In genomic region chr10:36808625-36809362, GRCh38 we compare ENCODE assay signal across 27 cellular contexts.
A peak's percentile ranks its signal among the peaks of the same experiment; 100 is the strongest.
DNase-seq lines count a peak whose midpoint lies in the region; ATAC-seq and TF ChIP-seq lines count a peak whose summit lies in the region.
"Had no signal": no experiment of that assay in that cellular context is flagged by ENCODE, and none has a peak within 500 bp of the region (broad histone marks: within the 10 kb centered on the region; RNA-seq: fewer than 3 reads in every experiment).

No MANE protein-coding gene starts in this region.

- H3K4me3 ChIP-seq in choroid plexus epithelial cell (ENCODE audit: low read depth, low read length) (no peak overlapping the region), muscle layer of colon (ENCODE audit: low read depth in 1 of 2, low read length in 2 of 2) (no peak overlapping the region), skeletal muscle cell (ENCODE audit: low read depth, low read length) (no peak overlapping the region)

- H3K36me3 ChIP-seq in muscle layer of colon (ENCODE audit: insufficient read depth, low read length), result no peaks in the 10 kb centered on the region
- H3K36me3 ChIP-seq: BE2C had no signal

- no peaks in the 10 kb centered on the region for H3K27me3 ChIP-seq in muscle layer of colon (ENCODE audit: control insufficient read depth in 1 of 2, insufficient read depth in 2 of 2, low read length in 2 of 2)
- H3K27me3 ChIP-seq: BE2C had no signal

- no peaks in the 10 kb centered on the region for H3K9me3 ChIP-seq in muscle layer of colon (ENCODE audit: low read length)
- H3K9me3 ChIP-seq: BE2C had no signal

- ATAC-seq in HG03095 (IDR thresholded peaks at IDR 0.05; ENCODE audit: unreplicated experiment) (no peak), HG02610 (IDR thresholded peaks at IDR 0.05; ENCODE audit: unreplicated experiment) (no peak)
- ATAC-seq: Panc1 had no signal

- DNase-seq in NCI-H82 (lab: John Stamatoyannopoulos, UW), result peak; percentile 40
- no peak for DNase-seq in NCI-H82 treated with DMSO at 0.1 percent for 48 hours (lab: John Stamatoyannopoulos, UW; ENCODE audit: unreplicated experiment)
- peak; percentile 5 for DNase-seq in choroid plexus epithelial cell (ENCODE audit: low read depth)
- DNase-seq in skeletal muscle cell (ENCODE audit: low read depth), result peak; percentile 8
- no peak for DNase-seq in stimulated activated CD4-positive, alpha-beta T cell treated with anti-CD3 and anti-CD28 coated beads, Interleukin-2, amount 100 ng/mL, for 48 hours
- DNase-seq: 8988T; ACHN; BE2C; CD8-positive, alpha-beta memory T cell; DMS 273 treated with DMSO at 0.1 percent for 48 hours; DMS79 treated with DMSO at 0.1 percent for 48 hours; GF-D8; H9; NCI-H1092; NCI-H1417 treated with DMSO at 0.1 percent for 48 hours; NCI-H187 treated with DMSO at 0.1 percent for 48 hours; NCI-H2107; NCI-H446; NCI-H524 treated with DMSO at 0.1 percent for 48 hours; NCI-H774; SHP77 treated with DMSO at 0.1 percent for 48 hours had no signal

- no peak for TF ChIP-seq CTCF in choroid plexus epithelial cell (conservative IDR thresholded peaks at IDR 0.05; ENCODE audit: low read depth, low read length)

- H3K27ac ChIP-seq in muscle layer of colon (ENCODE audit: low read depth, low read length), result peak overlapping the region; percentile 23
- H3K27ac ChIP-seq: HL-60, RWPE1 had no signal

- no peak overlapping the region for H3K9ac ChIP-seq in muscle layer of colon (ENCODE audit: low read length)

- peaks cover 12% of the 10 kb centered on the region for H3K4me1 ChIP-seq in muscle layer of colon (ENCODE audit: insufficient read depth, low read length)
- H3K4me1 ChIP-seq: BE2C had no signal

Comparison
In these comparisons a context has a peak if more than half of its experiments do, and no peak if none do; other contexts are left out.
1. DNase-seq: peak in NCI-H82 (single experiment), choroid plexus epithelial cell (single experiment) and skeletal muscle cell (single experiment); none in NCI-H82 treated with DMSO at 0.1 percent for 48 hours (single experiment) and stimulated activated CD4-positive, alpha-beta T cell treated with anti-CD3 and anti-CD28 coated beads, Interleukin-2, amount 100 ng/mL, for 48 hours (0 of 2).